Comparison of ENCODE assay signal across 16 cellular contexts in genomic region chr7:73844848-73845460, GRCh38. TPM values are rescaled to one million over a fixed set of nuclear protein-coding genes. Genes with fewer than 3 reads are reported as not detected.
A peak's percentile ranks its signal among the peaks of the same experiment; 100 is the strongest.
DNase-seq lines count a peak whose midpoint lies in the region; ATAC-seq and TF ChIP-seq lines count a peak whose summit lies in the region.
"Had no signal": no experiment of that assay in that cellular context is flagged by ENCODE, and none has a peak within 500 bp of the region (broad histone marks: within the 10 kb centered on the region; RNA-seq: fewer than 3 reads in every experiment).

No MANE protein-coding gene starts in this region.

- H3K4me2 ChIP-seq in mammary epithelial cell (ENCODE audit: insufficient read depth, low read depth, low read length), result no peak overlapping the region

- no peak overlapping the region for H3K27ac Mint-ChIP-seq in natural killer cell treated with Interleukin-12 subunit alpha and Interleukin-12 subunit beta and Interleukin-15 and Interleukin-18, amount 100 ng/mL, for 72 hours
- no peak overlapping the region for H3K27ac Mint-ChIP-seq in natural killer cell
- no peak overlapping the region for H3K27ac Mint-ChIP-seq in T-helper 2 cell treated with Interferon-gamma antibody and Interleukin-4, amounts not matched to agents 5 μg/mL and 100 μg/mL, for 36 hours
- no peak overlapping the region for H3K27ac Mint-ChIP-seq in T-cell
- H3K27ac Mint-ChIP-seq: activated CD4-positive, alpha-beta memory T cell treated with anti-CD3 and anti-CD28 coated beads, Interleukin-2, amount 10 ng/mL, durations not matched to agents 7 days and 5 days; T-helper 17 cell had no signal

- DNase-seq in natural killer cell treated with Interleukin-12 subunit alpha and Interleukin-12 subunit beta and Interleukin-15 and Interleukin-18, amount 100 ng/mL, for 72 hours (ENCODE audit: low spot score), result peak; percentile 35
- DNase-seq in natural killer cell, result no peak
- peak; percentile 86 for DNase-seq in mammary epithelial cell
- peak; percentile 45 for DNase-seq in kidney tubule cell (ENCODE audit: low spot score)
- DNase-seq in T-helper 2 cell treated with Interferon-gamma antibody and Interleukin-4, amounts not matched to agents 5 μg/mL and 100 μg/mL, for 36 hours (ENCODE audit: low spot score), result no peak
- DNase-seq in T-cell, result no peak
- DNase-seq: activated CD4-positive, alpha-beta memory T cell treated with anti-CD3 and anti-CD28 coated beads, Interleukin-2, amount 10 ng/mL, durations not matched to agents 7 days and 5 days; kidney; NCI-H1694; small intestine; T-helper 17 cell had no signal

- TF ChIP-seq CTCF in natural killer cell (IDR thresholded peaks at IDR 0.05), result no peak
- no peak for TF ChIP-seq CTCF in mammary epithelial cell (conservative IDR thresholded peaks at IDR 0.05 in 1 of 2, IDR thresholded peaks at IDR 0.05 in 1 of 2; ENCODE audit: extremely low read depth in 1 of 2, insufficient read depth in 1 of 2, low read depth in 1 of 2, low read length in 2 of 2)

- dilution Hi-C loops in mammary epithelial cell (cut with HindIII; ENCODE audit: low sequenced_read_pairs), result no loop called here

- no peaks in the 10 kb centered on the region for H3K36me3 ChIP-seq in mammary epithelial cell (ENCODE audit: insufficient read depth, low read length)

- ATAC-seq in natural killer cell treated with Interleukin-12 subunit alpha and Interleukin-12 subunit beta and Interleukin-15 and Interleukin-18, amount 100 ng/mL, for 72 hours, result no peak
- ATAC-seq in natural killer cell, result no peak
- ATAC-seq in GM21515 (IDR thresholded peaks at IDR 0.05; ENCODE audit: unreplicated experiment), result no peak
- no peak for ATAC-seq in T-cell (replicated peaks in 1 of 4)
- ATAC-seq in GM19467 (IDR thresholded peaks at IDR 0.05; ENCODE audit: unreplicated experiment), result no peak
- ATAC-seq: T-helper 17 cell had no signal

- H3K9me3 Mint-ChIP-seq in natural killer cell treated with Interleukin-12 subunit alpha and Interleukin-12 subunit beta and Interleukin-15 and Interleukin-18, amount 100 ng/mL, for 72 hours, result no peaks in the 10 kb centered on the region
- H3K9me3 Mint-ChIP-seq in natural killer cell (no peaks in the 10 kb centered on the region), T-cell (no peaks in the 10 kb centered on the region)
- H3K9me3 Mint-ChIP-seq in T-helper 2 cell treated with Interferon-gamma antibody and Interleukin-4, amounts not matched to agents 5 μg/mL and 100 μg/mL, for 36 hours, result no peaks in the 10 kb centered on the region
- H3K9me3 Mint-ChIP-seq: activated CD4-positive, alpha-beta memory T cell treated with anti-CD3 and anti-CD28 coated beads, Interleukin-2, amount 10 ng/mL, durations not matched to agents 7 days and 5 days had no signal

- H2AFZ ChIP-seq in mammary epithelial cell (ENCODE audit: low read depth, low read length), result no peak overlapping the region

- no peaks in the 10 kb centered on the region for H3K9me3 ChIP-seq in mammary epithelial cell (replicated peaks; ENCODE audit: insufficient read depth, low read length)

- CTCF ChIA-PET in mammary epithelial cell (lab: Charles Lee; ENCODE audit: low non-redundant PET) (no interaction called here), T-cell (lab: Charles Lee) (no interaction called here)

- POLR2A ChIA-PET in T-cell (lab: Charles Lee), result no interaction called here

- H3K27ac ChIP-seq in mammary epithelial cell (ENCODE audit: insufficient read depth, low read depth, low read length), result no peak overlapping the region

- H3K27me3 Mint-ChIP-seq in natural killer cell treated with Interleukin-12 subunit alpha and Interleukin-12 subunit beta and Interleukin-15 and Interleukin-18, amount 100 ng/mL, for 72 hours, result peaks cover 5 to 9% of the 10 kb centered on the region in 2 donors
- H3K27me3 Mint-ChIP-seq in natural killer cell (ENCODE audit: low read depth in 2 of 2) (peaks cover 0 to under 1% of the 10 kb centered on the region in 2 donors), T-cell (no peaks in the 10 kb centered on the region)
- peaks cover 24% of the 10 kb centered on the region for H3K27me3 Mint-ChIP-seq in T-helper 2 cell treated with Interferon-gamma antibody and Interleukin-4, amounts not matched to agents 5 μg/mL and 100 μg/mL, for 36 hours (ENCODE audit: low read depth)

- in situ Hi-C loops in mammary epithelial cell (cut with MboI; ENCODE audit: low sequenced_read_pairs in 2 of 2), result no loop called here

- H3K36me3 Mint-ChIP-seq in natural killer cell treated with Interleukin-12 subunit alpha and Interleukin-12 subunit beta and Interleukin-15 and Interleukin-18, amount 100 ng/mL, for 72 hours, result no peaks in the 10 kb centered on the region
- H3K36me3 Mint-ChIP-seq in natural killer cell, result no peaks in the 10 kb centered on the region
- H3K36me3 Mint-ChIP-seq in T-helper 2 cell treated with Interferon-gamma antibody and Interleukin-4, amounts not matched to agents 5 μg/mL and 100 μg/mL, for 36 hours (ENCODE audit: low read depth), result no peaks in the 10 kb centered on the region
- H3K36me3 Mint-ChIP-seq in T-cell, result no peaks in the 10 kb centered on the region

- peaks cover 0 to 4% of the 10 kb centered on the region in 2 donors for H3K4me1 Mint-ChIP-seq in natural killer cell treated with Interleukin-12 subunit alpha and Interleukin-12 subunit beta and Interleukin-15 and Interleukin-18, amount 100 ng/mL, for 72 hours (ENCODE audit: low read depth in 2 of 2)
- H3K4me1 Mint-ChIP-seq in natural killer cell (peaks cover 0 to 13% of the 10 kb centered on the region in 2 donors), T-cell (peaks cover 7 to 15% (median 13%) of the 10 kb centered on the region in 3 donors)
- H3K4me1 Mint-ChIP-seq in T-helper 2 cell treated with Interferon-gamma antibody and Interleukin-4, amounts not matched to agents 5 μg/mL and 100 μg/mL, for 36 hours (ENCODE audit: low read depth), result peaks cover 22% of the 10 kb centered on the region

- no peak overlapping the region for H3K9ac ChIP-seq in mammary epithelial cell (ENCODE audit: insufficient read depth, low read length)

- 58% methylated on average over 7 of the region's 13 CpGs for WGBS in mammary epithelial cell (ENCODE audit: low coverage, missing lambda C conversion rate)

- H3K27me3 ChIP-seq in mammary epithelial cell (ENCODE audit: insufficient read depth, low read length), result no peaks in the 10 kb centered on the region

- H3K4me3 ChIP-seq in mammary epithelial cell (replicated peaks in 1 of 3; ENCODE audit: insufficient read depth in 1 of 3, low read depth in 2 of 3, low read length in 3 of 3), result no peak overlapping the region

- H3K4me3 Mint-ChIP-seq in natural killer cell treated with Interleukin-12 subunit alpha and Interleukin-12 subunit beta and Interleukin-15 and Interleukin-18, amount 100 ng/mL, for 72 hours, result no peak overlapping the region
- H3K4me3 Mint-ChIP-seq in natural killer cell (no peak overlapping the region), T-cell (no peak overlapping the region)
- no peak overlapping the region for H3K4me3 Mint-ChIP-seq in T-helper 2 cell treated with Interferon-gamma antibody and Interleukin-4, amounts not matched to agents 5 μg/mL and 100 μg/mL, for 36 hours
- H3K4me3 Mint-ChIP-seq: activated CD4-positive, alpha-beta memory T cell treated with anti-CD3 and anti-CD28 coated beads, Interleukin-2, amount 10 ng/mL, durations not matched to agents 7 days and 5 days had no signal

- BruUV-seq in mammary epithelial cell (replicated peaks; lab: Mats Ljungman, UMichigan), result no TSS peak

- no peaks in the 10 kb centered on the region for H4K20me1 ChIP-seq in mammary epithelial cell (ENCODE audit: insufficient read depth, low read length)

- peaks cover 7% of the 10 kb centered on the region for H3K79me2 ChIP-seq in mammary epithelial cell (ENCODE audit: insufficient read depth, low read length)

- intact Hi-C loops in natural killer cell (cut with micrococcal nuclease) (no loop called here), mammary epithelial cell (cut with micrococcal nuclease) (no loop called here)

- peaks cover 45% of the 10 kb centered on the region for H3K4me1 ChIP-seq in mammary epithelial cell (ENCODE audit: insufficient read depth, low read length)

RNA-seq across cellular contexts. Expression of gene METTL27, which starts 2.6 kb away (rescaled TPM):
- total RNA-seq in natural killer cell treated with Interleukin-12 subunit alpha and Interleukin-12 subunit beta and Interleukin-15 and Interleukin-18, amount 100 ng/mL, for 72 hours, result not detected
- 1 to 10 TPM in 1 of 3 donors, not detected in 2; 1.2 TPM for total RNA-seq in natural killer cell
- total RNA-seq in mammary epithelial cell, result 1 to 10 TPM; 8.5 to 9.1 TPM
- 11.0 TPM for polyA plus RNA-seq in mammary epithelial cell
- polyA minus RNA-seq in mammary epithelial cell, result 3.6 TPM
- total RNA-seq in T-cell, result 1 to 10 TPM in 4 of 5 donors, under 1 TPM in 1; 0.45 to 7.2 (median 1.8) TPM
- total RNA-seq: A673 had no signal

RNA-seq across cellular contexts. Expression of gene CLDN4, which starts 14.2 kb away (rescaled TPM):
- not detected for total RNA-seq in natural killer cell treated with Interleukin-12 subunit alpha and Interleukin-12 subunit beta and Interleukin-15 and Interleukin-18, amount 100 ng/mL, for 72 hours
- under 1 TPM; 0.09 to 0.30 (median 0.20) TPM for total RNA-seq in natural killer cell
- 10 to 100 TPM in 1 of 2 donors, 1 to 10 TPM in 1; 6.2 to 11.7 TPM for total RNA-seq in mammary epithelial cell
- polyA plus RNA-seq in mammary epithelial cell, result 18.7 TPM
- 6.8 TPM for polyA minus RNA-seq in mammary epithelial cell
- 1 to 10 TPM in 1 of 5 donors, under 1 TPM in 2, not detected in 2; 0.53 to 1.3 (median 0.79) TPM for total RNA-seq in T-cell
- total RNA-seq: frontal cortex, myocyte had no signal

RNA-seq across cellular contexts. Expression of gene TMEM270, which starts 16.0 kb away (rescaled TPM):
- total RNA-seq in natural killer cell treated with Interleukin-12 subunit alpha and Interleukin-12 subunit beta and Interleukin-15 and Interleukin-18, amount 100 ng/mL, for 72 hours, result not detected
- not detected for total RNA-seq in natural killer cell
- total RNA-seq in mammary epithelial cell, result not detected
- polyA plus RNA-seq in mammary epithelial cell, result not detected
- polyA minus RNA-seq in mammary epithelial cell, result not detected
- not detected for total RNA-seq in T-cell
- total RNA-seq: A673; activated CD4-positive, alpha-beta memory T cell treated with anti-CD3 and anti-CD28 coated beads, Interleukin-2, amount 10 ng/mL, durations not matched to agents 7 days and 5 days; frontal cortex; myocyte; T-helper 17 cell had no signal

Comparison
In these comparisons a context has a peak if more than half of its experiments do, and no peak if none do; other contexts are left out.
1. DNase-seq: peak in natural killer cell treated with Interleukin-12 subunit alpha and Interleukin-12 subunit beta and Interleukin-15 and Interleukin-18, amount 100 ng/mL, for 72 hours (single experiment), mammary epithelial cell (single experiment) and kidney tubule cell (single experiment); none in natural killer cell (single experiment), T-helper 2 cell treated with Interferon-gamma antibody and Interleukin-4, amounts not matched to agents 5 μg/mL and 100 μg/mL, for 36 hours (single experiment) and T-cell (0 of 34).